ENCODE assay signal across 1 cellular context in the genomic region with DNA sequence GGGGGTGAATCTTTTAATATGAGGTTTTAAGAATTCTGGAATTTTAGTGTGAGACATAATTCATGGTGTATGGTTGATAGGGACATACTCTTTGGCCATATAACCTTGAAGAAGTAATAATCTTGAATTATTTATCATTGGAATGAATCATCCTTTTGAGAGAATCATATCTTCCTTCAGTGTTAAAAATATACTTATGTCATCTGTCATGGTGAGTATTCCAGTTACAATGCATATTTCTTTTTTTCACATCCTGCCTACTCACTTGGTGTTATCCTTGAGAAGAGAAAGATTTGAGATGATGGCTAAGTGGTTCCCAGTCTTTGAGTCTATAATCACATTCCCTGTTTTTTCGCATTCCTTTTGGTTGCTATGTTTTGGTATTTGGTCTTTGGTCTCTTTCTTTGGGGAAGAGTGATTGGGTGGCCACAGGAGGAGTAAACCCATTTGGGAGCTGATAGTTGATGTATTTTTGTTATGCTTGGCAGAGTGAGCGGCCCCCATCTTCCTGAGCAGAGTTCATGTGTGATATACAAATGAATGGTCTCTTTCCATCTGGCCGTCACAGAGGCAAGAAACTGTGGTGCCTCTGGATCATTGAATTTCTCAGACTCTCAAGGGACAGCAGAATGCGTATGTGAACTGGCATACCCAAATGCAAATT.
TF ChIP-seq lines count a peak whose summit lies in the region.

No MANE protein-coding gene starts in this region.

TF ChIP-seq in SK-N-SH treated with all-trans-retinoic acid at 6 μM for 48 hours, 23 proteins besides CTCF, POLR2A, EP300 and RAD21 (continued from another document):
- peak; percentile 55; the same call in 1 of the 2 replicates for TF ChIP-seq RARB (CRISPR knock-in tag; IDR thresholded peaks at IDR 0.05)
- TF ChIP-seq BACH2 (CRISPR knock-in tag; IDR thresholded peaks at IDR 0.05; ENCODE audit: borderline replicate concordance) = no peak
- TF ChIP-seq ZNF70 (CRISPR knock-in tag; IDR thresholded peaks at IDR 0.05) = no peak
- TF ChIP-seq ZFP3 (CRISPR knock-in tag; IDR thresholded peaks at IDR 0.05) = peak; percentile 68; the same call in 1 of the 2 replicates
- peak; percentile 94 for TF ChIP-seq ISL1 (CRISPR knock-in tag; IDR thresholded peaks at IDR 0.05)
- 0 out of 2 replicates have a peak, but pooled peaks have one; percentile 23 for TF ChIP-seq CSDC2 (CRISPR knock-in tag; IDR thresholded peaks at IDR 0.05)
- no peak for TF ChIP-seq ZNF8 (CRISPR knock-in tag; IDR thresholded peaks at IDR 0.05)
- TF ChIP-seq TOX (CRISPR knock-in tag; IDR thresholded peaks at IDR 0.05; ENCODE audit: borderline replicate concordance) = peak; percentile 73
- TF ChIP-seq CSRNP3 (CRISPR knock-in tag; IDR thresholded peaks at IDR 0.05) = no peak
